ENCODE assay signal across 13 cellular contexts in the genomic region with DNA sequence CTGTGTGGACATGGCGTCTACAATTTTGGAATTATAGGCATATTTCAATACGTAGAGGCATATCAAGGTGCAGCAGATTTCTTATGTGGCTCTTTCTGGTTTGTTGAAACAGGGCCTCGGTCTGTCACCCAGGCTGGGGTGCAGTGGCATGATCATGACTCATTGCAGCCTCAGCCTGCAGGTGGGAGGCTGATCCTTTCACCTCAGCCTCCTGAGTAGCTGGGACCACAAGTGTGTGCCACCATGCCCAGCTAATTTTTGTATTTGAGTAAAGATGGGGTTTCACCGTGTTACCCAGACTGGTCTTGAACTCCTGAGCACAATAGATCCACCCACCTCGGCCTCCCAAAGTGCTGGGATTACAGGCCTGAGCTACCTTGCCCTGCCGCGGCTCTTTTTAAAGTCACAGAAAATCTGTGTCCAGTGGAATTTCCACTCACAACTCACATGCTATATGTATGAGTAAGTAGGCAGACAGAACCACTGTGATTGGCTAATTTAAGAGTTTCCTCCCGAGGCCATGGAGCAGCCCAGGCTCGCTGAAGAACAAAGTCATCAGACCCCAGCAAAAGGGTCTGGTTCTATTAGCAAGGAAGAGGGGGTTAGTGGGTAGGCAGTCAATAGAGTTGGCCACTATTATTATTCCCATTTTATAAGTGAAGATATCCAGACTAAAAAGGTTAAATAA. TPM values are rescaled to one million over a fixed set of nuclear protein-coding genes. Genes with fewer than 3 reads are reported as not detected.
DNase-seq lines count a peak whose midpoint lies in the region; ATAC-seq, FAIRE-seq and TF ChIP-seq lines count a peak whose summit lies in the region.
"Had no signal": no experiment of that assay in that cellular context is flagged by ENCODE, and none has a peak within 500 bp of the region (broad histone marks: within the 10 kb centered on the region; RNA-seq: fewer than 3 reads in every experiment).

No MANE protein-coding gene starts in this region.

- H3K9me3 Mint-ChIP-seq in CD4-positive, alpha-beta T cell, result no peaks in the 10 kb centered on the region
- H3K9me3 Mint-ChIP-seq in activated B cell treated with CpG ODN at 0.5 μM for 24 hours (no peaks in the 10 kb centered on the region), endodermal cell (no peaks in the 10 kb centered on the region)
- no peaks in the 10 kb centered on the region for H3K9me3 Mint-ChIP-seq in activated T-helper 2 cell treated with anti-CD3 and anti-CD28 coated beads, Interferon-gamma antibody, Interleukin-2, Interleukin-4, amounts not matched to agents 10 μg/mL and 5 μg/mL and 100 μg/mL, durations not matched to agents 14 hours and 24 hours and 36 hours
- H3K9me3 Mint-ChIP-seq: GM23338 had no signal

- 81 to 84% methylated on average over 7 to 9 of the region's 9 CpGs for WGBS in endodermal cell (ENCODE audit: insufficient coverage in 1 of 2, insufficient read length in 1 of 2), 2 experiments
- 73 to 76% (median 76%) methylated on average over 9 of the region's 9 CpGs for WGBS in small intestine, 3 donors

- DNase-seq in CD4-positive, alpha-beta T cell, result peak in 5 of 10 experiments; percentile 22 to 53 (median 36)
- DNase-seq in activated B cell treated with CpG ODN at 0.5 μM for 24 hours (no peak), endodermal cell (no peak), MV-4-11 (lab: John Stamatoyannopoulos, UW) (no peak), HT-29 (ENCODE audit: low spot score) (no peak), small intestine (no peak)
- no peak for DNase-seq in activated T-helper 2 cell treated with anti-CD3 and anti-CD28 coated beads, Interferon-gamma antibody, Interleukin-2, Interleukin-4, amounts not matched to agents 10 μg/mL and 5 μg/mL and 100 μg/mL, durations not matched to agents 14 hours and 24 hours and 36 hours (ENCODE audit: low spot score)
- peak; percentile 40 for DNase-seq in stimulated activated CD4-positive, alpha-beta T cell treated with anti-CD3 and anti-CD28 coated beads, Interleukin-12 subunit alpha, Interleukin-12 subunit beta, amount 100 ng/mL, for 4 hours
- DNase-seq: Kasumi-1, kidney, SHP77 treated with DMSO at 0.1 percent for 48 hours had no signal

- TF ChIP-seq CTCF in CD4-positive, alpha-beta T cell (IDR thresholded peaks at IDR 0.05), result no peak
- no peak for TF ChIP-seq CTCF in activated B cell treated with CpG ODN at 0.5 μM for 24 hours (IDR thresholded peaks at IDR 0.05)
- no peak for TF ChIP-seq CTCF in endodermal cell (conservative IDR thresholded peaks at IDR 0.05)

- no peak overlapping the region for H3K4me3 Mint-ChIP-seq in CD4-positive, alpha-beta T cell
- H3K4me3 Mint-ChIP-seq in activated B cell treated with CpG ODN at 0.5 μM for 24 hours (peak overlapping the region; percentile 44), endodermal cell (no peak overlapping the region)
- peak overlapping the region; percentile 43 for H3K4me3 Mint-ChIP-seq in activated T-helper 2 cell treated with anti-CD3 and anti-CD28 coated beads, Interferon-gamma antibody, Interleukin-2, Interleukin-4, amounts not matched to agents 10 μg/mL and 5 μg/mL and 100 μg/mL, durations not matched to agents 14 hours and 24 hours and 36 hours (ENCODE audit: low read depth)
- H3K4me3 Mint-ChIP-seq: GM23338 had no signal

- ATAC-seq in CD4-positive, alpha-beta T cell (ENCODE audit: poor library complexity), result peak; percentile 34
- ATAC-seq in activated B cell treated with CpG ODN at 0.5 μM for 24 hours (ENCODE audit: low read depth), result no peak
- ATAC-seq: GM23338 had no signal

- CTCF ChIA-PET in CD4-positive, alpha-beta T cell (lab: Charles Lee), result interaction anchor here (1.2 to 3.7 kb wide), 3 partner anchors 9 to 109 kb away, joined by 5 to 20 read pairs (median 6); a partner anchor contains a TSS
- CTCF ChIA-PET in activated B cell treated with CpG ODN at 0.5 μM for 24 hours (lab: Charles Lee), result interaction anchor here (0.8 kb wide), 1 partner anchor 27 kb away, joined by 3 read pairs; no protein-coding TSS in a partner anchor

- no peak overlapping the region for H3K9ac ChIP-seq in endodermal cell (ENCODE audit: extremely low read depth, low read length, poor library complexity, severe bottlenecking)

- no peaks in the 10 kb centered on the region for H3K27me3 ChIP-seq in CD4-positive, alpha-beta T cell (ENCODE audit: control insufficient read depth, insufficient read depth, low read length)
- H3K27me3 ChIP-seq in endodermal cell (ENCODE audit: control insufficient read depth, insufficient read depth, low read length, poor library complexity, severe bottlenecking) (no peaks in the 10 kb centered on the region), small intestine (ENCODE audit: control insufficient read depth in 2 of 2, insufficient read depth in 2 of 2, low read length in 2 of 2) (no peaks in the 10 kb centered on the region)

- FAIRE-seq in small intestine (lab: Jason Lieb, UNC), result no peak
- FAIRE-seq: colon, kidney had no signal

- H3K27ac Mint-ChIP-seq in CD4-positive, alpha-beta T cell, result no peak overlapping the region
- H3K27ac Mint-ChIP-seq in activated B cell treated with CpG ODN at 0.5 μM for 24 hours, result peak overlapping the region; percentile 72
- peak overlapping the region; percentile 72 for H3K27ac Mint-ChIP-seq in activated T-helper 2 cell treated with anti-CD3 and anti-CD28 coated beads, Interferon-gamma antibody, Interleukin-2, Interleukin-4, amounts not matched to agents 10 μg/mL and 5 μg/mL and 100 μg/mL, durations not matched to agents 14 hours and 24 hours and 36 hours
- no peak overlapping the region for H3K27ac Mint-ChIP-seq in endodermal cell
- H3K27ac Mint-ChIP-seq: GM23338 had no signal

- no peaks in the 10 kb centered on the region for H3K36me3 ChIP-seq in endodermal cell (ENCODE audit: control insufficient read depth, insufficient read depth, low read length)
- H3K36me3 ChIP-seq in small intestine (ENCODE audit: control insufficient read depth in 2 of 2, insufficient read depth in 2 of 2, low read length in 2 of 2), result no peaks in the 10 kb centered on the region

- H3K4me1 Mint-ChIP-seq in CD4-positive, alpha-beta T cell (ENCODE audit: low read depth), result peaks cover 6% of the 10 kb centered on the region
- peaks cover 33% of the 10 kb centered on the region for H3K4me1 Mint-ChIP-seq in activated B cell treated with CpG ODN at 0.5 μM for 24 hours
- H3K4me1 Mint-ChIP-seq in activated T-helper 2 cell treated with anti-CD3 and anti-CD28 coated beads, Interferon-gamma antibody, Interleukin-2, Interleukin-4, amounts not matched to agents 10 μg/mL and 5 μg/mL and 100 μg/mL, durations not matched to agents 14 hours and 24 hours and 36 hours (ENCODE audit: low read depth), result peaks cover 41% of the 10 kb centered on the region
- H3K4me1 Mint-ChIP-seq in endodermal cell, result peaks cover 27% of the 10 kb centered on the region

- no peaks in the 10 kb centered on the region for H3K27me3 Mint-ChIP-seq in CD4-positive, alpha-beta T cell
- H3K27me3 Mint-ChIP-seq in activated B cell treated with CpG ODN at 0.5 μM for 24 hours (no peaks in the 10 kb centered on the region), endodermal cell (ENCODE audit: insufficient read depth) (no peaks in the 10 kb centered on the region)
- H3K27me3 Mint-ChIP-seq in activated T-helper 2 cell treated with anti-CD3 and anti-CD28 coated beads, Interferon-gamma antibody, Interleukin-2, Interleukin-4, amounts not matched to agents 10 μg/mL and 5 μg/mL and 100 μg/mL, durations not matched to agents 14 hours and 24 hours and 36 hours (ENCODE audit: low read depth), result no peaks in the 10 kb centered on the region

- H3K4me1 ChIP-seq in endodermal cell (ENCODE audit: control insufficient read depth, insufficient read depth, low read length) (peaks cover 9% of the 10 kb centered on the region), small intestine (ENCODE audit: control insufficient read depth in 2 of 2, insufficient read depth in 1 of 2, low read depth in 1 of 2, low read length in 1 of 2) (peaks cover 0 to 9% of the 10 kb centered on the region in 2 donors)

- no peak overlapping the region for H3K27ac ChIP-seq in CD4-positive, alpha-beta T cell (ENCODE audit: low read depth, low read length)
- no peak overlapping the region for H3K27ac ChIP-seq in endodermal cell (ENCODE audit: low read depth, low read length)
- peak overlapping the region in 1 of 2 donors; percentile 17 for H3K27ac ChIP-seq in small intestine (ENCODE audit: low read depth in 1 of 2, low read length in 1 of 2)

- POLR2A ChIA-PET in CD4-positive, alpha-beta T cell (lab: Charles Lee), result interaction anchor here (3.2 to 3.3 kb wide), 2 partner anchors 9 to 22 kb away, joined by 18 read pairs; a partner anchor contains a TSS
- POLR2A ChIA-PET in activated B cell treated with CpG ODN at 0.5 μM for 24 hours (lab: Charles Lee), result interaction anchor here (6.7 to 9.8 kb wide), 2 partner anchors 8 to 23 kb away, joined by 59 to 143 read pairs; a partner anchor contains a TSS

- intact Hi-C loops in CD4-positive, alpha-beta T cell (cut with DNase I, micrococcal nuclease), result no loop called here
- intact Hi-C loops in activated B cell treated with CpG ODN at 0.5 μM for 24 hours (cut with micrococcal nuclease), result loop anchor here (10.0 kb wide), 1 partner anchor 2005 kb away; no protein-coding TSS in a partner anchor
- intact Hi-C loops in activated T-helper 2 cell treated with anti-CD3 and anti-CD28 coated beads, Interferon-gamma antibody, Interleukin-2, Interleukin-4, amounts not matched to agents 10 μg/mL and 5 μg/mL and 100 μg/mL, durations not matched to agents 14 hours and 24 hours and 36 hours (cut with micrococcal nuclease), result loop anchor here (5.0 kb wide), 3 partner anchors 87 to 483 kb away; a partner anchor contains a TSS

- H3K9me3 ChIP-seq in CD4-positive, alpha-beta T cell (ENCODE audit: control insufficient read depth, low read length), result no peaks in the 10 kb centered on the region
- H3K9me3 ChIP-seq in endodermal cell (ENCODE audit: control insufficient read depth, low read length) (no peaks in the 10 kb centered on the region), small intestine (ENCODE audit: control insufficient read depth, low read depth) (no peaks in the 10 kb centered on the region)

- peaks cover 16% of the 10 kb centered on the region for H3K36me3 Mint-ChIP-seq in CD4-positive, alpha-beta T cell (ENCODE audit: low read depth)
- H3K36me3 Mint-ChIP-seq in activated B cell treated with CpG ODN at 0.5 μM for 24 hours (ENCODE audit: low read depth) (peaks cover 27% of the 10 kb centered on the region), endodermal cell (ENCODE audit: low read depth) (no peaks in the 10 kb centered on the region)
- peaks cover 30% of the 10 kb centered on the region for H3K36me3 Mint-ChIP-seq in activated T-helper 2 cell treated with anti-CD3 and anti-CD28 coated beads, Interferon-gamma antibody, Interleukin-2, Interleukin-4, amounts not matched to agents 10 μg/mL and 5 μg/mL and 100 μg/mL, durations not matched to agents 14 hours and 24 hours and 36 hours (ENCODE audit: low read depth)

- H3K4me3 ChIP-seq in endodermal cell (ENCODE audit: low read length) (no peak overlapping the region), small intestine (ENCODE audit: low read depth in 1 of 2, low read length in 2 of 2) (no peak overlapping the region)
- H3K4me3 ChIP-seq: GM23338 had no signal

RNA-seq across cellular contexts. Expression of a gene that starts 9.2 kb away (rescaled TPM):
- 100 to 1,000 TPM; 138 to 139 TPM for total RNA-seq in CD4-positive, alpha-beta T cell
- 68.7 and 70.0 TPM in 2 replicates for total RNA-seq in activated B cell treated with CpG ODN at 0.5 μM for 24 hours
- 120 and 128 TPM in 2 replicates for total RNA-seq in activated T-helper 2 cell treated with anti-CD3 and anti-CD28 coated beads, Interferon-gamma antibody, Interleukin-2, Interleukin-4, amounts not matched to agents 10 μg/mL and 5 μg/mL and 100 μg/mL, durations not matched to agents 14 hours and 24 hours and 36 hours
- 10 to 100 TPM; 47.9 to 51.6 TPM for total RNA-seq in endodermal cell
- polyA plus RNA-seq in endodermal cell (2013, experiment 1 of 2), result 92.2 TPM
- 85.9 TPM for polyA plus RNA-seq in endodermal cell (2013, experiment 2 of 2)
- total RNA-seq in HT-29 (2014; rRNA removed; shearing (Covaris generic)), result not detected in 2 replicates
- 10 to 100 TPM in 2 of 3 donors, 1 to 10 TPM in 1; 2.9 to 13.5 (median 11.2) TPM for polyA plus RNA-seq in small intestine

Comparison
In these comparisons a context has a peak if more than half of its experiments do, and no peak if none do; other contexts are left out.
1. H3K27ac Mint-ChIP-seq: peak in activated B cell treated with CpG ODN at 0.5 μM for 24 hours (single experiment) and activated T-helper 2 cell treated with anti-CD3 and anti-CD28 coated beads, Interferon-gamma antibody, Interleukin-2, Interleukin-4, amounts not matched to agents 10 μg/mL and 5 μg/mL and 100 μg/mL, durations not matched to agents 14 hours and 24 hours and 36 hours (single experiment); none in CD4-positive, alpha-beta T cell (single experiment) and endodermal cell (single experiment).
2. H3K4me3 Mint-ChIP-seq: peak in activated B cell treated with CpG ODN at 0.5 μM for 24 hours (single experiment) and activated T-helper 2 cell treated with anti-CD3 and anti-CD28 coated beads, Interferon-gamma antibody, Interleukin-2, Interleukin-4, amounts not matched to agents 10 μg/mL and 5 μg/mL and 100 μg/mL, durations not matched to agents 14 hours and 24 hours and 36 hours (single experiment); none in CD4-positive, alpha-beta T cell (single experiment) and endodermal cell (single experiment).
3. RNA of a gene that starts 9.2 kb away (total RNA-seq): 138 to 139 TPM in CD4-positive, alpha-beta T cell, 120 to 128 TPM in activated T-helper 2 cell treated with anti-CD3 and anti-CD28 coated beads, Interferon-gamma antibody, Interleukin-2, Interleukin-4, amounts not matched to agents 10 μg/mL and 5 μg/mL and 100 μg/mL, durations not matched to agents 14 hours and 24 hours and 36 hours, 68.7 to 70.0 TPM in activated B cell treated with CpG ODN at 0.5 μM for 24 hours and 47.9 to 51.6 TPM in endodermal cell; not detected in HT-29; every median in the first group is over 10 times any median in the second.
4. intact Hi-C loops: an anchor here in activated B cell treated with CpG ODN at 0.5 μM for 24 hours (10.0 kb wide) and activated T-helper 2 cell treated with anti-CD3 and anti-CD28 coated beads, Interferon-gamma antibody, Interleukin-2, Interleukin-4, amounts not matched to agents 10 μg/mL and 5 μg/mL and 100 μg/mL, durations not matched to agents 14 hours and 24 hours and 36 hours (5.0 kb wide); none called in CD4-positive, alpha-beta T cell.